13 cellular contexts compared by ENCODE assay signal in the genomic region with DNA sequence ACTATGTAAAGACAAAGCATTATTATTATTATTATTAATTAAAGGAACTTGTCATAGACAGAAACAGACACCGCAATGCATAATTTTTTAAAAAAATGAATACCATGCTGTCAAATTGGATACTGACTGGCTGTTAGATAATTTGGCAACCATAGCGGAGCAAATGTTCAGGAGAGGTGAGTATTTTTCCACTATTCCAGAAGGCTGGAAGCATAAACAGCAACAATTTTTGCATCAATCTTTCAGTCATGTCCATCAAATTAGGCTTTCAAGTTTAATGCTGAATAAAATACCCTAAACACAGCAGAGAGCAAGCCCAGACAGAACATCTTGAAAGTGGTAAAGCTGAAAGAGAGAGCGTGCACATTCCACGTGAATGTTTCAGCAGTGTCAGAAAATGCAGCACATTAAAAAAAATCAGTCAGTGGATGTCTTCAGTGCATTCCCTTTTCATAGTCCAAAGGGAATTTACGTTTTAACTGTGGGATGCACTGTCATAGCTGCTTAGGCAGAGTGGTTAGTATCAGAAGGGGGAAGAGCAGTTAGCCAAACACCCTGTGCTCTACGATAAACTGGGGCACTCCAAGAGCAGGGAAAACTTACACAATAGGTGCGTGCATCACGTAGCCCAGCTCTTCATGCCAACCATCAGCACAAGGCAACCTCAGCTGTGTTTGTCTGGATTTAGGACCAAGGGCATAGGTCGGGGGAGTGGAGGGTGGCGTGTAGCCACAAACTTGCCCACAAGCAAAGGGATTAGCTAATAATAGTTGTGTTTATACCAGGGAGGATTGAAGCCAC.
DNase-seq lines count a peak whose midpoint lies in the region; ATAC-seq and TF ChIP-seq lines count a peak whose summit lies in the region.
"Had no signal": no experiment of that assay in that cellular context is flagged by ENCODE, and none has a peak within 500 bp of the region (broad histone marks: within the 10 kb centered on the region; RNA-seq: fewer than 3 reads in every experiment).

No MANE protein-coding gene starts in this region.

- H3K4me3 Mint-ChIP-seq in endodermal cell: no peak overlapping the region
- no peak overlapping the region for H3K4me3 Mint-ChIP-seq in CD4-positive, alpha-beta memory T cell
- H3K4me3 Mint-ChIP-seq: activated naive CD4-positive, alpha-beta T cell treated with anti-CD3 and anti-CD28 coated beads, Interleukin-2, amount 10 ng/mL, durations not matched to agents 7 days and 5 days; naive thymus-derived CD8-positive, alpha-beta T cell; WTC11 had no signal

- DNase-seq in EH (ENCODE audit: low read depth): peak; percentile 99
- peak; percentile 13 for DNase-seq in UCSD-AML1 (lab: John Stamatoyannopoulos, UW; ENCODE audit: unreplicated experiment)
- peak; percentile 92 for DNase-seq in fibroblast of villous mesenchyme (ENCODE audit: low read depth)
- DNase-seq in retina: peak; percentile 11
- no peak for DNase-seq in endodermal cell
- DNase-seq in CD4-positive, alpha-beta memory T cell: no peak
- DNase-seq: activated naive CD4-positive, alpha-beta T cell treated with anti-CD3 and anti-CD28 coated beads, Interleukin-2, amount 10 ng/mL, durations not matched to agents 7 days and 5 days; Calu3; naive thymus-derived CD8-positive, alpha-beta T cell; NCI-H774 had no signal

- H3K4me1 Mint-ChIP-seq in endodermal cell: no peaks in the 10 kb centered on the region
- H3K4me1 Mint-ChIP-seq in CD4-positive, alpha-beta memory T cell: peaks cover 0 to 5% (median 0%) of the 10 kb centered on the region in 4 donors
- H3K4me1 Mint-ChIP-seq: activated naive CD4-positive, alpha-beta T cell treated with anti-CD3 and anti-CD28 coated beads, Interleukin-2, amount 10 ng/mL, durations not matched to agents 7 days and 5 days; WTC11 had no signal

- POLR2A ChIA-PET in CD4-positive, alpha-beta memory T cell (lab: Charles Lee; ENCODE audit: partially characterized antibody): no interaction called here

- H3K27ac ChIP-seq in endodermal cell (ENCODE audit: low read depth, low read length): no peak overlapping the region
- H3K27ac ChIP-seq in CD4-positive, alpha-beta memory T cell (ENCODE audit: low read depth, low read length): no peak overlapping the region

- no peaks in the 10 kb centered on the region for H3K36me3 ChIP-seq in endodermal cell (ENCODE audit: control insufficient read depth, insufficient read depth, low read length)
- H3K36me3 ChIP-seq in CD4-positive, alpha-beta memory T cell (ENCODE audit: insufficient read depth, low read length): no peaks in the 10 kb centered on the region

- H3K36me3 Mint-ChIP-seq in endodermal cell (ENCODE audit: low read depth): no peaks in the 10 kb centered on the region
- peaks cover 0 to 3% of the 10 kb centered on the region in 2 donors for H3K36me3 Mint-ChIP-seq in CD4-positive, alpha-beta memory T cell
- H3K36me3 Mint-ChIP-seq: activated naive CD4-positive, alpha-beta T cell treated with anti-CD3 and anti-CD28 coated beads, Interleukin-2, amount 10 ng/mL, durations not matched to agents 7 days and 5 days had no signal

- peaks cover 4% of the 10 kb centered on the region for H3K27me3 Mint-ChIP-seq in endodermal cell (ENCODE audit: insufficient read depth)
- peaks cover 26% of the 10 kb centered on the region in 2 donors for H3K27me3 Mint-ChIP-seq in CD4-positive, alpha-beta memory T cell

- WGBS in endodermal cell (ENCODE audit: insufficient coverage in 1 of 2, insufficient read length in 1 of 2), 2 experiments: 92 to 97% methylated on average over 7 to 10 of the region's 10 CpGs

- ATAC-seq in GM21737 (IDR thresholded peaks at IDR 0.05; ENCODE audit: unreplicated experiment): no peak
- no peak for ATAC-seq in HG02571 (IDR thresholded peaks at IDR 0.05; ENCODE audit: unreplicated experiment)
- ATAC-seq: naive thymus-derived CD8-positive, alpha-beta T cell; WTC11 had no signal

- CTCF ChIA-PET in CD4-positive, alpha-beta memory T cell (lab: Charles Lee; ENCODE audit: partially characterized antibody): no interaction called here

- H3K9me3 ChIP-seq in endodermal cell (ENCODE audit: control insufficient read depth, low read length): peaks cover 14% of the 10 kb centered on the region
- no peaks in the 10 kb centered on the region for H3K9me3 ChIP-seq in CD4-positive, alpha-beta memory T cell (ENCODE audit: control insufficient read depth in 1 of 2, low read length in 2 of 2)

- no peak for TF ChIP-seq CTCF in fibroblast of villous mesenchyme (IDR thresholded peaks at IDR 0.05; ENCODE audit: insufficient read depth, low read depth, low read length)
- TF ChIP-seq CTCF in endodermal cell (conservative IDR thresholded peaks at IDR 0.05): no peak

- H3K9me3 Mint-ChIP-seq in endodermal cell: peaks cover 24% of the 10 kb centered on the region
- peaks cover 2 to 24% (median 18%) of the 10 kb centered on the region in 8 donors for H3K9me3 Mint-ChIP-seq in CD4-positive, alpha-beta memory T cell
- H3K9me3 Mint-ChIP-seq: activated naive CD4-positive, alpha-beta T cell treated with anti-CD3 and anti-CD28 coated beads, Interleukin-2, amount 10 ng/mL, durations not matched to agents 7 days and 5 days had no signal

- H3K27me3 ChIP-seq in endodermal cell (ENCODE audit: control insufficient read depth, insufficient read depth, low read length, poor library complexity, severe bottlenecking): no peaks in the 10 kb centered on the region
- H3K27me3 ChIP-seq in CD4-positive, alpha-beta memory T cell (ENCODE audit: insufficient read depth, low read length): no peaks in the 10 kb centered on the region

- peak overlapping the region; percentile 35 for H3K4me3 ChIP-seq in fibroblast of villous mesenchyme (ENCODE audit: low read depth, low read length)
- H3K4me3 ChIP-seq in endodermal cell (ENCODE audit: low read length): no peak overlapping the region
- H3K4me3 ChIP-seq in CD4-positive, alpha-beta memory T cell (ENCODE audit: low read length in 2 of 2): no peak overlapping the region

- H3K4me1 ChIP-seq in endodermal cell (ENCODE audit: control insufficient read depth, insufficient read depth, low read length): no peaks in the 10 kb centered on the region
- no peaks in the 10 kb centered on the region for H3K4me1 ChIP-seq in CD4-positive, alpha-beta memory T cell (ENCODE audit: insufficient read depth, low read length)

- intact Hi-C loops in CD4-positive, alpha-beta memory T cell (cut with micrococcal nuclease): no loop called here

- H3K27ac Mint-ChIP-seq in endodermal cell: no peak overlapping the region
- H3K27ac Mint-ChIP-seq in CD4-positive, alpha-beta memory T cell: no peak overlapping the region
- H3K27ac Mint-ChIP-seq: activated naive CD4-positive, alpha-beta T cell treated with anti-CD3 and anti-CD28 coated beads, Interleukin-2, amount 10 ng/mL, durations not matched to agents 7 days and 5 days; naive thymus-derived CD8-positive, alpha-beta T cell; WTC11 had no signal

- no peak overlapping the region for H3K9ac ChIP-seq in endodermal cell (ENCODE audit: extremely low read depth, low read length, poor library complexity, severe bottlenecking)

Comparison
In these comparisons a context has a peak if more than half of its experiments do, and no peak if none do; other contexts are left out.
1. DNase-seq: peak in EH (single experiment), UCSD-AML1 (single experiment), fibroblast of villous mesenchyme (single experiment) and retina (single experiment); none in endodermal cell (single experiment) and CD4-positive, alpha-beta memory T cell (0 of 5).